In genomic region chr11:71448257-71449161, GRCh38 we compare ENCODE assay signal across 8 cellular contexts. TPM values are rescaled to one million over a fixed set of nuclear protein-coding genes. Genes with fewer than 3 reads are reported as not detected.
DNase-seq lines count a peak whose midpoint lies in the region; ATAC-seq and TF ChIP-seq lines count a peak whose summit lies in the region.

Gene DHCR7, minus strand, starts transcription at chr11:71448393. Its CDS starts 3,441 bp downstream, at chr11:71444952.

- peak; percentile 79 for TF ChIP-seq POLR2A in GM15510 (IDR thresholded peaks at IDR 0.05; ENCODE audit: borderline replicate concordance, extremely low read depth, insufficient read length)

- H3K27ac ChIP-seq in heart right ventricle = peak within 1 kb of the TSS in 9 of 10 donors; percentile 40 to 82 (median 66)
- peak within 1 kb of the TSS; percentile 61 for H3K27ac ChIP-seq in upper lobe of right lung

- peak; percentile 74 for ATAC-seq in HG02884 (IDR thresholded peaks at IDR 0.05; ENCODE audit: unreplicated experiment)
- ATAC-seq in heart right ventricle = peak; percentile 86 to 92 (median 91)
- peak; percentile 91 for ATAC-seq in upper lobe of right lung

- intact Hi-C loops in T-helper 1 cell treated with Interleukin-12 subunit alpha and Interleukin-12 subunit beta and Interleukin-4 antibody, amounts not matched to agents 30 ng/mL and 1 ng/mL, for 36 hours (cut with micrococcal nuclease) = loop anchor here (1.0 to 2.0 kb wide), 2 partner anchors 339 to 632 kb away; partner anchors contain the start of genes LRRC51 and NUMA1
- intact Hi-C loops in heart right ventricle (cut with DNase I) = no loop called here
- intact Hi-C loops in posterior vena cava (cut with DNase I) = no loop called here
- intact Hi-C loops in upper lobe of right lung (cut with DNase I) = no loop called here

- peak in 1 of 9 donors; percentile 11 for TF ChIP-seq CTCF in heart right ventricle (IDR thresholded peaks at IDR 0.05)
- no peak for TF ChIP-seq CTCF in upper lobe of right lung (IDR thresholded peaks at IDR 0.05)

- peak; percentile 75 for DNase-seq in NCI-H1694 (lab: John Stamatoyannopoulos, UW)
- peak; percentile 92 for DNase-seq in amniotic epithelial cell (ENCODE audit: low read depth)
- DNase-seq in heart right ventricle = peak; percentile 94 to 96
- DNase-seq in posterior vena cava (ENCODE audit: low spot score) = peak; percentile 98
- DNase-seq in upper lobe of right lung = peak; percentile 98

- H3K4me3 ChIP-seq in heart right ventricle (peak within 1 kb of the TSS; percentile 26 to 86 (median 72)), upper lobe of right lung (peak within 1 kb of the TSS; percentile 93)

- peaks cover 0 to 23% (median 0%) of the 10 kb centered on the region in 9 donors for H3K36me3 ChIP-seq in heart right ventricle
- H3K36me3 ChIP-seq in upper lobe of right lung = peaks cover 9% of the 10 kb centered on the region

- WGBS in heart right ventricle, 2 donors = 0 to 1% methylated on average over 78 of the region's 78 CpGs

- H3K4me1 ChIP-seq in heart right ventricle = peaks cover 4 to 50% (median 23%) of the 10 kb centered on the region in 9 donors
- peaks cover 30% of the 10 kb centered on the region for H3K4me1 ChIP-seq in upper lobe of right lung

- H3K9me3 ChIP-seq in heart right ventricle = peaks cover 0 to 12% (median 0%) of the 10 kb centered on the region in 11 donors
- no peaks in the 10 kb centered on the region for H3K9me3 ChIP-seq in upper lobe of right lung

- H3K27me3 ChIP-seq in heart right ventricle (no peaks in the 10 kb centered on the region), upper lobe of right lung (no peaks in the 10 kb centered on the region)

RNA-seq across cellular contexts. Expression of gene DHCR7, which starts in this region (rescaled TPM):
- total RNA-seq in T-helper 1 cell treated with Interleukin-12 subunit alpha and Interleukin-12 subunit beta and Interleukin-4 antibody, amounts not matched to agents 30 ng/mL and 1 ng/mL, for 36 hours = 63.9 and 64.5 TPM in 2 replicates
- total RNA-seq in heart right ventricle (10 to 100 TPM; 24.9 to 49.6 (median 31.0) TPM), posterior vena cava (10 to 100 TPM; 14.9 to 15.5 TPM), upper lobe of right lung (105 TPM)
- 10 to 100 TPM; 13.5 to 16.0 TPM for polyA plus RNA-seq in heart right ventricle

Comparison
In these comparisons a context has a peak if more than half of its experiments do, and no peak if none do; other contexts are left out.
1. Peak in every context shown above with its lines: DNase-seq, ATAC-seq, H3K4me3 ChIP-seq and H3K27ac ChIP-seq.